ENCODE assay signal across 12 cellular contexts in genomic region chr4:15753786-15754185, GRCh38. TPM values are rescaled to one million over a fixed set of nuclear protein-coding genes. Genes with fewer than 3 reads are reported as not detected.
A peak's percentile ranks its signal among the peaks of the same experiment; 100 is the strongest.
DNase-seq lines count a peak whose midpoint lies in the region; ATAC-seq lines count a peak whose summit lies in the region.
"Had no signal": no experiment of that assay in that cellular context is flagged by ENCODE, and none has a peak within 500 bp of the region (broad histone marks: within the 10 kb centered on the region; RNA-seq: fewer than 3 reads in every experiment).

No MANE protein-coding gene starts in this region.

- no peaks in the 10 kb centered on the region for H3K27me3 Mint-ChIP-seq in activated CD4-positive, alpha-beta T cell treated with anti-CD3 and anti-CD28 coated beads for 36 hours

- H3K9me3 Mint-ChIP-seq in activated CD4-positive, alpha-beta T cell treated with anti-CD3 and anti-CD28 coated beads for 36 hours (ENCODE audit: low read depth), result peaks cover 3% of the 10 kb centered on the region

- H3K27ac Mint-ChIP-seq in activated CD4-positive, alpha-beta T cell treated with anti-CD3 and anti-CD28 coated beads for 36 hours, result peak overlapping the region; percentile 96

- POLR2A ChIA-PET in activated CD4-positive, alpha-beta T cell treated with anti-CD3 and anti-CD28 coated beads for 36 hours (lab: Charles Lee), result no interaction called here

- H3K4me3 Mint-ChIP-seq in activated CD4-positive, alpha-beta T cell treated with anti-CD3 and anti-CD28 coated beads for 36 hours, result no peak overlapping the region

- intact Hi-C loops in activated CD4-positive, alpha-beta T cell treated with anti-CD3 and anti-CD28 coated beads for 36 hours (cut with DNase I, micrococcal nuclease), result loop anchor here (10.0 kb wide), 2 partner anchors 749 to 969 kb away; partner anchors contain the start of gene CPEB2 (in 1 of the 2)
- intact Hi-C loops in sciatic nerve (cut with DNase I), result no loop called here

- no peak for DNase-seq in activated CD4-positive, alpha-beta T cell treated with anti-CD3 and anti-CD28 coated beads for 36 hours
- DNase-seq in activated CD4-positive, alpha-beta T cell treated with anti-CD3 and anti-CD28 coated beads, Interleukin-2, amount 50 U/mL, for 4 hours, result no peak
- DNase-seq in RPMI7951 (ENCODE audit: low read depth), result peak; percentile 49
- peak; percentile 67 for DNase-seq in glomerular endothelial cell (ENCODE audit: extremely low read depth, low read depth, low spot score)
- DNase-seq in sciatic nerve (ENCODE audit: low spot score), result no peak
- no peak for DNase-seq in HUDEP-2 (lab: John Stamatoyannopoulos, UW; ENCODE audit: unreplicated experiment in 76 of 76)
- DNase-seq in stimulated activated CD4-positive, alpha-beta T cell treated with anti-CD3 and anti-CD28 coated beads, Interleukin-2, amount 100 ng/mL, for 24 hours, result no peak
- DNase-seq: DMS153, NCI-H1417 treated with DMSO at 0.1 percent for 48 hours had no signal

- CTCF ChIA-PET in activated CD4-positive, alpha-beta T cell treated with anti-CD3 and anti-CD28 coated beads for 36 hours (lab: Charles Lee), result interaction anchor here (0.6 to 4.6 kb wide), 5 partner anchors 14 to 54 kb away, joined by 3 to 44 read pairs (median 6); no protein-coding TSS in a partner anchor

- peaks cover 45% of the 10 kb centered on the region for H3K4me1 Mint-ChIP-seq in activated CD4-positive, alpha-beta T cell treated with anti-CD3 and anti-CD28 coated beads for 36 hours

- H3K36me3 Mint-ChIP-seq in activated CD4-positive, alpha-beta T cell treated with anti-CD3 and anti-CD28 coated beads for 36 hours (ENCODE audit: low read depth), result no peaks in the 10 kb centered on the region

- no peak for ATAC-seq in activated CD4-positive, alpha-beta T cell treated with anti-CD3 and anti-CD28 coated beads for 36 hours
- peak; percentile 76 for ATAC-seq in sciatic nerve
- no peak for ATAC-seq in GM18511 (IDR thresholded peaks at IDR 0.05; ENCODE audit: unreplicated experiment)
- ATAC-seq: SK-N-SH treated with all-trans-retinoic acid at 6 μM for 48 hours had no signal

RNA-seq across cellular contexts. Expression of gene CD38, which starts 24.3 kb away (rescaled TPM):
- 10 to 100 TPM; 15.0 to 17.3 TPM for total RNA-seq in activated CD4-positive, alpha-beta T cell treated with anti-CD3 and anti-CD28 coated beads for 36 hours
- total RNA-seq in RPMI7951 (2014; rRNA removed; shearing (Covaris generic)), result 0.10 and 0.12 TPM in 2 replicates
- total RNA-seq in glomerular endothelial cell, result 1.6 and 3.2 TPM in 2 replicates
- 3.4 TPM for total RNA-seq in sciatic nerve
- total RNA-seq: A172 had no signal

RNA-seq across cellular contexts. Expression of gene BST1, which starts 50.9 kb away (rescaled TPM):
- under 1 TPM; 0.47 to 0.66 TPM for total RNA-seq in activated CD4-positive, alpha-beta T cell treated with anti-CD3 and anti-CD28 coated beads for 36 hours
- total RNA-seq in RPMI7951 (2014; rRNA removed; shearing (Covaris generic)), result 15.3 and 21.2 TPM in 2 replicates
- total RNA-seq in glomerular endothelial cell (43.2 and 88.9 TPM in 2 replicates), sciatic nerve (9.1 TPM)
- total RNA-seq: A172 had no signal

Comparison
In these comparisons a context has a peak if more than half of its experiments do, and no peak if none do; other contexts are left out.
1. DNase-seq: peak in RPMI7951 (single experiment) and glomerular endothelial cell (single experiment); none in activated CD4-positive, alpha-beta T cell treated with anti-CD3 and anti-CD28 coated beads for 36 hours (single experiment), activated CD4-positive, alpha-beta T cell treated with anti-CD3 and anti-CD28 coated beads, Interleukin-2, amount 50 U/mL, for 4 hours (0 of 2), sciatic nerve (single experiment), HUDEP-2 (0 of 76) and stimulated activated CD4-positive, alpha-beta T cell treated with anti-CD3 and anti-CD28 coated beads, Interleukin-2, amount 100 ng/mL, for 24 hours (0 of 2).